Comparison of ENCODE assay signal across 1 cellular context in the genomic region with DNA sequence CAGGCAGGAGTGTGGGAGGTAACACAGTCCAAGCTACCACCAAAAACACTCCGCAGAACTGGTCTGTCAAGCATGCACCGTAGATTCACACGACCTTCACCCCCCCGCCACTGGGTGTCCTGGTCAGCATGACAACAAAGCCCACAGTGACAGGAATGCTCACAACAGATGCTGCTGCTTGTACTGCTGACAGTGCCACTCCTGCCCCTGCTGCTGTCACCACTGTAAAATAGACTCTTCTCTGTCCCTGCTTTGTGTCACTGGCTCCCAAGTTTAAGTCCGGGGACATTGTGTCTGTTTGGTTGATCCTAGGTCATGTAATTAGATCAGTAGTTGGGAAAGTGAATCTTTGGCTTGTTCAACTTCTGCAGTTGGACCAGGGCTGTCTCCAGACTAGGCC.
TF ChIP-seq lines count a peak whose summit lies in the region.

No MANE protein-coding gene starts in this region.

TF ChIP-seq in GM23338, 12 proteins besides CTCF, POLR2A, EP300 and RAD21 (continued from another document):
- TF ChIP-seq, protein P1, sequence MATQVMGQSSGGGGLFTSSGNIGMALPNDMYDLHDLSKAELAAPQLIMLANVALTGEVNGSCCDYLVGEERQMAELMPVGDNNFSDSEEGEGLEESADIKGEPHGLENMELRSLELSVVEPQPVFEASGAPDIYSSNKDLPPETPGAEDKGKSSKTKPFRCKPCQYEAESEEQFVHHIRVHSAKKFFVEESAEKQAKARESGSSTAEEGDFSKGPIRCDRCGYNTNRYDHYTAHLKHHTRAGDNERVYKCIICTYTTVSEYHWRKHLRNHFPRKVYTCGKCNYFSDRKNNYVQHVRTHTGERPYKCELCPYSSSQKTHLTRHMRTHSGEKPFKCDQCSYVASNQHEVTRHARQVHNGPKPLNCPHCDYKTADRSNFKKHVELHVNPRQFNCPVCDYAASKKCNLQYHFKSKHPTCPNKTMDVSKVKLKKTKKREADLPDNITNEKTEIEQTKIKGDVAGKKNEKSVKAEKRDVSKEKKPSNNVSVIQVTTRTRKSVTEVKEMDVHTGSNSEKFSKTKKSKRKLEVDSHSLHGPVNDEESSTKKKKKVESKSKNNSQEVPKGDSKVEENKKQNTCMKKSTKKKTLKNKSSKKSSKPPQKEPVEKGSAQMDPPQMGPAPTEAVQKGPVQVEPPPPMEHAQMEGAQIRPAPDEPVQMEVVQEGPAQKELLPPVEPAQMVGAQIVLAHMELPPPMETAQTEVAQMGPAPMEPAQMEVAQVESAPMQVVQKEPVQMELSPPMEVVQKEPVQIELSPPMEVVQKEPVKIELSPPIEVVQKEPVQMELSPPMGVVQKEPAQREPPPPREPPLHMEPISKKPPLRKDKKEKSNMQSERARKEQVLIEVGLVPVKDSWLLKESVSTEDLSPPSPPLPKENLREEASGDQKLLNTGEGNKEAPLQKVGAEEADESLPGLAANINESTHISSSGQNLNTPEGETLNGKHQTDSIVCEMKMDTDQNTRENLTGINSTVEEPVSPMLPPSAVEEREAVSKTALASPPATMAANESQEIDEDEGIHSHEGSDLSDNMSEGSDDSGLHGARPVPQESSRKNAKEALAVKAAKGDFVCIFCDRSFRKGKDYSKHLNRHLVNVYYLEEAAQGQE (IDR thresholded peaks at IDR 0.05; ENCODE audit: unreplicated experiment), result no peak
TF ChIP-seq in GM23338: peak in this region for 0.
